In genomic region chr3:139564290-139564861, GRCh38 we compare ENCODE assay signal across 11 cellular contexts. TPM values are rescaled to one million over a fixed set of nuclear protein-coding genes. Genes with fewer than 3 reads are reported as not detected.
A peak's percentile ranks its signal among the peaks of the same experiment; 100 is the strongest.
DNase-seq lines count a peak whose midpoint lies in the region; ATAC-seq, FAIRE-seq and TF ChIP-seq lines count a peak whose summit lies in the region.
"Had no signal": no experiment of that assay in that cellular context is flagged by ENCODE, and none has a peak within 500 bp of the region (broad histone marks: within the 10 kb centered on the region; RNA-seq: fewer than 3 reads in every experiment).

No MANE protein-coding gene starts in this region.

- TF ChIP-seq RAD21 in HepG2 (CRISPR knock-in tag; IDR thresholded peaks at IDR 0.05), result no peak

- 84 to 87% (median 86%) methylated on average over 5 of the region's 5 CpGs for WGBS in adrenal gland, 4 donors
- WGBS in HepG2 (ENCODE audit: low lambda C conversion rate), result 61% methylated on average over 2 of the region's 5 CpGs

- POLR2A ChIA-PET in HepG2 (lab: Yijun Ruan, JAX), result no interaction called here

- no peaks in the 10 kb centered on the region for H3K79me2 ChIP-seq in HepG2 (ENCODE audit: insufficient read depth, low read length)

- H3K27me3 ChIP-seq in adrenal gland (no peaks in the 10 kb centered on the region), HepG2 (ENCODE audit: control insufficient read depth in 1 of 2, insufficient read depth in 2 of 2, low read length in 2 of 2) (no peaks in the 10 kb centered on the region)
- H3K27me3 ChIP-seq: pancreas had no signal

- no peak overlapping the region for H3K27ac ChIP-seq in adrenal gland
- no peak overlapping the region for H3K27ac ChIP-seq in HepG2 (ENCODE audit: extremely low read length, insufficient read depth, low read length)
- H3K27ac ChIP-seq: pancreas had no signal

- H3K9me3 ChIP-seq in adrenal gland (replicated peaks in 1 of 3), result no peaks in the 10 kb centered on the region
- H3K9me3 ChIP-seq in HepG2 (ENCODE audit: low read length), result no peaks in the 10 kb centered on the region
- H3K9me3 ChIP-seq: pancreas had no signal

- no TSS peak for BruUV-seq in HepG2 (replicated peaks; lab: Mats Ljungman, UMichigan)

- in situ Hi-C loops in HepG2 (cut with HindIII; ENCODE audit: extremely low pct_ligation_motif_present, low pct_unique_long_range_greater_than_20kb), result loop anchor here (5.0 kb wide), 1 partner anchor 137 kb away; no protein-coding TSS in a partner anchor

- no peak for TF ChIP-seq POLR2A in adrenal gland (IDR thresholded peaks at IDR 0.05)
- no peak for TF ChIP-seq POLR2A in HepG2 (IDR thresholded peaks at IDR 0.05; ENCODE audit: insufficient read depth in 1 of 2, low read depth in 2 of 2, low read length in 2 of 2)

- CTCF ChIA-PET in HepG2 (lab: Yijun Ruan, JAX; ENCODE audit: low intra/inter-chr PET ratio, low total read pairs), result interaction anchor here (1.2 kb wide), 1 partner anchor 1299 kb away, joined by 3 read pairs; no protein-coding TSS in a partner anchor

- ATAC-seq in HepG2, result peak; percentile 79
- no peak for ATAC-seq in HG03354 (IDR thresholded peaks at IDR 0.05; ENCODE audit: poor library complexity, severe bottlenecking, unreplicated experiment)
- ATAC-seq in GM18867 (IDR thresholded peaks at IDR 0.05; ENCODE audit: unreplicated experiment), result no peak

- H3K4me3 ChIP-seq in GM12864 (ENCODE audit: low read depth, low read length) (no peak overlapping the region), adrenal gland (no peak overlapping the region), HepG2 (replicated peaks in 1 of 3; ENCODE audit: insufficient read depth in 1 of 3, low read depth in 2 of 3, low read length in 3 of 3) (no peak overlapping the region)
- H3K4me3 ChIP-seq: pancreas had no signal

- intact Hi-C loops in adrenal gland (cut with DNase I), result loop anchor here (5.0 kb wide), 1 partner anchor 137 kb away; no protein-coding TSS in a partner anchor
- intact Hi-C loops in HepG2 (cut with micrococcal nuclease; ENCODE audit: unreplicated experiment), result no loop called here

- H4K20me1 ChIP-seq in HepG2 (ENCODE audit: insufficient read depth, low read length), result no peaks in the 10 kb centered on the region

- TF ChIP-seq CTCF in GM12864 (IDR thresholded peaks at IDR 0.05; ENCODE audit: low read depth, low read length, missing control alignments) (peak; percentile 29), adrenal gland (IDR thresholded peaks at IDR 0.05) (peak in 4 of 6 experiments; percentile 11 to 32 (median 27)), HepG2 (CRISPR knock-in tag; IDR thresholded peaks at IDR 0.05) (peak; percentile 63)

- H3K4me2 ChIP-seq in HepG2 (ENCODE audit: low read depth, low read length), result no peak overlapping the region

- no peaks in the 10 kb centered on the region for H3K36me3 ChIP-seq in adrenal gland (replicated peaks in 1 of 2)
- no peaks in the 10 kb centered on the region for H3K36me3 ChIP-seq in HepG2 (replicated peaks in 1 of 2; ENCODE audit: control insufficient read depth in 1 of 2, insufficient read depth in 2 of 2, low read length in 2 of 2)
- H3K36me3 ChIP-seq: pancreas had no signal

- DNase-seq in GM12864 (ENCODE audit: low read depth) (no peak), MV-4-11 (lab: John Stamatoyannopoulos, UW) (peak; percentile 25), adrenal gland (peak in 1 of 7 donors; percentile 28), HepG2 (ENCODE audit: low spot score) (no peak), RCC 7860 (ENCODE audit: low spot score) (no peak), LoVo (ENCODE audit: low spot score) (no peak)
- DNase-seq: activated T-cell treated with anti-CD3 and anti-CD28 coated beads, Interleukin-2, amount 50 U/mL, for 48 hours; pancreas; SW 1271 had no signal

- no peak overlapping the region for H3K9ac ChIP-seq in HepG2 (ENCODE audit: insufficient read depth, low read depth, low read length)

- H3K4me1 ChIP-seq in adrenal gland (replicated peaks in 1 of 2), result no peaks in the 10 kb centered on the region
- no peaks in the 10 kb centered on the region for H3K4me1 ChIP-seq in HepG2 (ENCODE audit: insufficient read depth, low read length)

- no peak for FAIRE-seq in HepG2 (lab: Jason Lieb, UNC)
- no peak for FAIRE-seq in RCC 7860 (lab: Jason Lieb, UNC)
- FAIRE-seq: pancreas had no signal

- no peak for TF ChIP-seq EP300 in HepG2 (IDR thresholded peaks at IDR 0.05; ENCODE audit: low read depth in 2 of 2, low read length in 2 of 2)
- no peak for TF ChIP-seq EP300 in HepG2 (CRISPR knock-in tag; IDR thresholded peaks at IDR 0.05; ENCODE audit: borderline replicate concordance)

- no peak overlapping the region for H2AFZ ChIP-seq in HepG2 (ENCODE audit: low read length)

TF ChIP-seq in HepG2, 621 proteins besides CTCF, POLR2A, EP300 and RAD21 (continues in another document):
- TF ChIP-seq E2F5 (CRISPR knock-in tag; conservative IDR thresholded peaks at IDR 0.05) (no peak), STAG1 (CRISPR knock-in tag; IDR thresholded peaks at IDR 0.05) (peak; percentile 71), MAFK (conservative IDR thresholded peaks at IDR 0.05 in 1 of 2, IDR thresholded peaks at IDR 0.05 in 1 of 2; ENCODE audit: low read length in 2 of 2) (peak; percentile 85 to 90), ZNF337 (CRISPR knock-in tag; IDR thresholded peaks at IDR 0.05; ENCODE audit: borderline replicate concordance, low read depth) (no peak), HNRNPL (IDR thresholded peaks at IDR 0.05; ENCODE audit: low read depth, low read length) (no peak), TFAP4 (IDR thresholded peaks at IDR 0.05; ENCODE audit: borderline replicate concordance, low read depth) (peak; percentile 62; the same call in 1 of the 2 replicates), ZNF484 (CRISPR knock-in tag; IDR thresholded peaks at IDR 0.05; ENCODE audit: borderline replicate concordance, low read depth) (no peak), ZNF275 (CRISPR knock-in tag; IDR thresholded peaks at IDR 0.05; ENCODE audit: borderline replicate concordance) (no peak), SMC3 (IDR thresholded peaks at IDR 0.05; ENCODE audit: low read length) (peak; percentile 24; the same call in 1 of the 2 replicates), MIER3 (CRISPR knock-in tag; IDR thresholded peaks at IDR 0.05; ENCODE audit: borderline replicate concordance) (no peak), HNRNPLL (IDR thresholded peaks at IDR 0.05; ENCODE audit: low read depth, low read length, poor library complexity, severe bottlenecking) (no peak), MAFF (IDR thresholded peaks at IDR 0.05; ENCODE audit: low read depth, low read length) (peak; percentile 88), ZNF563 (CRISPR knock-in tag; IDR thresholded peaks at IDR 0.05) (no peak)

RNA-seq across cellular contexts. Expression of gene RBP1, which starts 24.8 kb away (rescaled TPM):
- 100 to 1,000 TPM; 146 to 442 (median 282) TPM for total RNA-seq in adrenal gland
- 1,000 to 10,000 TPM in 1 of 3 donors, 100 to 1,000 TPM in 2; 579 to 1,050 (median 854) TPM for polyA plus RNA-seq in adrenal gland
- 6.4 and 8.9 TPM in 2 replicates for total RNA-seq in HepG2 (2016; rRNA removed; fragmentation: Illumina TruSeq; extraction: Trizol)
- 3.8 and 9.5 TPM in 2 replicates for total RNA-seq in HepG2 (2016; cell fraction: cytosol; rRNA removed; fragmentation: Illumina TruSeq; extraction: Trizol; ENCODE audit: low read depth)
- 8.6 and 10.6 TPM in 2 replicates for total RNA-seq in HepG2 (2016; cell fraction: insoluble cytoplasmic fraction; rRNA removed; fragmentation: Illumina TruSeq; extraction: Trizol)
- total RNA-seq in HepG2 (2016; cell fraction: membrane; rRNA removed; fragmentation: Illumina TruSeq; extraction: Trizol), result 5.6 and 7.7 TPM in 2 replicates
- total RNA-seq in HepG2 (2016; cell fraction: nucleus; rRNA removed; fragmentation: Illumina TruSeq; extraction: Trizol), result 3.0 and 4.3 TPM in 2 replicates
- 12.6 and 16.9 TPM in 2 replicates for polyA plus RNA-seq in HepG2 (2011; rRNA removed)
- 19.5 and 23.3 TPM in 2 replicates for polyA plus RNA-seq in HepG2 (2011; cell fraction: cytosol; rRNA removed)
- 9.2 and 9.7 TPM in 2 replicates for polyA plus RNA-seq in HepG2 (2011; cell fraction: nucleus; rRNA removed)
- 3.9 and 9.2 TPM in 2 replicates for polyA plus RNA-seq in HepG2 (2012)
- 11.2 and 14.3 TPM in 2 replicates for polyA plus RNA-seq in HepG2 (2016; cell fraction: cytosol; fragmentation: Illumina TruSeq; extraction: Trizol; ENCODE audit: low read depth)
- polyA plus RNA-seq in HepG2 (2016; cell fraction: insoluble cytoplasmic fraction; fragmentation: Illumina TruSeq; extraction: Trizol; ENCODE audit: low read depth), result 19.1 and 19.5 TPM in 2 replicates
- polyA plus RNA-seq in HepG2 (2016; cell fraction: membrane; fragmentation: Illumina TruSeq; extraction: Trizol; ENCODE audit: low read depth), result 9.2 and 11.0 TPM in 2 replicates
- polyA plus RNA-seq in HepG2 (2016; cell fraction: nucleus; fragmentation: Illumina TruSeq; extraction: Trizol; ENCODE audit: insufficient read depth, low read depth), result 9.2 and 17.6 TPM in 2 replicates
- polyA minus RNA-seq in HepG2 (2011; rRNA and poly(A)+ RNA removed; ENCODE audit: low replicate concordance), result 12.3 TPM in 1 of 2 replicates, not detected in the other
- polyA minus RNA-seq in HepG2 (2011; cell fraction: cytosol; rRNA and poly(A)+ RNA removed), result 1.9 and 4.5 TPM in 2 replicates
- polyA minus RNA-seq in HepG2 (2011; cell fraction: nucleus; rRNA and poly(A)+ RNA removed), result 3.9 and 6.0 TPM in 2 replicates

Comparison
In these comparisons a context has a peak if more than half of its experiments do, and no peak if none do; other contexts are left out.
1. RNA of gene RBP1, which starts 24.8 kb away (total RNA-seq): 146 to 442 TPM in adrenal gland; 3.0 to 10.6 TPM in HepG2; every median in the first group is over 10 times any median in the second.
2. Peak in every context shown above with its lines, with median percentiles within 50 percentile points of each other: CTCF ChIP-seq.